ENCODE assay signal across 28 cellular contexts in the genomic region with DNA sequence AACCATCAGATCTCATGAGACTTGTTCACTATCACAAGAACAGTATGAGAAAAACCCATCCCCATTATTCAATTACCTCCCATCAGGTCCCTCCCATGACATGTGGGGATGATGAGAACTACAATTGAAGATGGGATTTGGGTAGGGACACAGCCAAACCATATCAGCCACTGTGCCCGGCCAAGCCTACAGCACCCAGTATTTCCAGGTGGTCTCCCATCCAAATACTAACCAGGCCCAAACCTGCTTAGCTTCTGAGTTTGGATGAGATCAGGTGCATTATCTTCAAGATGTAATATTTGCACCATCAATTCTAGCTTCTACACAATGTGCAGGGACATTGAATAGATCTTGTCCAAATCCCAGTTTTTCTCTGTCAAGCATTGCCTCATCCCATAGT.
"Had no signal": no experiment of that assay in that cellular context is flagged by ENCODE, and none has a peak within 500 bp of the region (broad histone marks: within the 10 kb centered on the region; RNA-seq: fewer than 3 reads in every experiment).

No MANE protein-coding gene starts in this region.

- H3K27me3 Mint-ChIP-seq: stimulated activated memory B cell treated with anti-CD40 and anti-IgM and Interleukin-4, amounts not matched to agents 10 μg/mL and 1 μg/mL and 100 μg/mL, for 72 hours; type B pancreatic cell had no signal

- H3K36me3 Mint-ChIP-seq: stimulated activated effector memory CD8-positive, alpha-beta T cell treated with anti-CD3 and anti-CD28 coated beads, Interleukin-12 subunit alpha, Interleukin-12 subunit beta, amount 100 ng/mL, for 72 hours; stimulated activated memory B cell treated with anti-CD40 and anti-IgM and Interleukin-4, amounts not matched to agents 10 μg/mL and 1 μg/mL and 100 μg/mL, for 72 hours; stimulated activated naive B cell treated with anti-CD40 and anti-IgM and Interleukin-4, amounts not matched to agents 10 μg/mL and 1 μg/mL and 100 μg/mL, for 72 hours had no signal

- H3K27ac Mint-ChIP-seq: stimulated activated effector memory CD8-positive, alpha-beta T cell treated with anti-CD3 and anti-CD28 coated beads, Interleukin-12 subunit alpha, Interleukin-12 subunit beta, amount 100 ng/mL, for 72 hours; stimulated activated memory B cell treated with anti-CD40 and anti-IgM and Interleukin-4, amounts not matched to agents 10 μg/mL and 1 μg/mL and 100 μg/mL, for 72 hours; stimulated activated naive B cell treated with anti-CD40 and anti-IgM and Interleukin-4, amounts not matched to agents 10 μg/mL and 1 μg/mL and 100 μg/mL, for 72 hours; stimulated activated naive CD8-positive, alpha-beta T cell treated with anti-CD3 and anti-CD28 coated beads, Interleukin-15, Interleukin-2, amounts not matched to agents 100 ng/mL and 50 ng/mL, for 24 hours; type B pancreatic cell had no signal

- H3K4me3 ChIP-seq: stomach, suprapubic skin, testis, thoracic aorta, thyroid gland, tibial artery, tibial nerve, transverse colon, upper lobe of left lung, upper lobe of right lung, uterus, vagina had no signal

- ATAC-seq: stimulated activated memory B cell treated with anti-CD40 and anti-IgM and Interleukin-4, amounts not matched to agents 10 μg/mL and 1 μg/mL and 100 μg/mL, for 72 hours; stimulated activated naive B cell treated with anti-CD40 and anti-IgM and Interleukin-4, amounts not matched to agents 10 μg/mL and 1 μg/mL and 100 μg/mL, for 72 hours; stimulated activated naive CD8-positive, alpha-beta T cell treated with anti-CD3 and anti-CD28 coated beads, Interleukin-15, amount 100 ng/mL, for 72 hours; stimulated activated naive CD8-positive, alpha-beta T cell treated with anti-CD3 and anti-CD28 coated beads, Interleukin-15, Interleukin-2, amounts not matched to agents 100 U/mL and 50 U/mL, for 24 hours; upper lobe of right lung had no signal

- DNase-seq: stimulated activated CD4-positive, alpha-beta T cell treated with anti-CD3 and anti-CD28 coated beads, Interleukin-2, amount 100 ng/mL, for 48 hours; stimulated activated CD4-positive, alpha-beta T cell treated with anti-CD3 and anti-CD28 coated beads, Interleukin-4, amount 100 ng/mL, for 1 hour; stimulated activated CD4-positive, alpha-beta T cell treated with anti-CD3 and anti-CD28 coated beads, Interleukin-4, amount 100 ng/mL, for 24 hours; stimulated activated CD4-positive, alpha-beta T cell treated with anti-CD3 and anti-CD28 coated beads, Interleukin-4, amount 100 ng/mL, for 4 hours; stimulated activated CD8-positive, alpha-beta memory T cell treated with anti-CD3 and anti-CD28 coated beads, Interleukin-4, amount 100 ng/mL, for 48 hours; stimulated activated naive B cell treated with anti-CD40 and anti-IgM and Interleukin-4, amounts not matched to agents 10 μg/mL and 1 μg/mL and 100 μg/mL, for 72 hours; stimulated activated naive CD4-positive, alpha-beta T cell; stimulated activated naive CD4-positive, alpha-beta T cell treated with Interleukin-2 at 50 U/mL for 16 hours; stimulated activated naive CD8-positive, alpha-beta T cell treated with anti-CD3 and anti-CD28 coated beads, Interleukin-15, amount 100 ng/mL, for 72 hours; stimulated activated naive CD8-positive, alpha-beta T cell treated with anti-CD3 and anti-CD28 coated beads, Interleukin-15, Interleukin-2, amounts not matched to agents 100 U/mL and 50 U/mL, for 24 hours; stomach; substantia nigra; testis; thyroid gland; tibial artery; trophoblast cell; upper lobe of left lung; upper lobe of right lung; uterus had no signal

- H3K36me3 ChIP-seq: stomach, suprapubic skin, thoracic aorta, thyroid gland, tibial artery, tibial nerve, transverse colon, upper lobe of left lung, upper lobe of right lung, uterus, vagina had no signal

- H3K27me3 ChIP-seq: stomach, testis, thyroid gland, tibial artery, tibial nerve, transverse colon, upper lobe of left lung, upper lobe of right lung, uterus, vagina had no signal

- H3K4me1 ChIP-seq: stomach, suprapubic skin, testis, thyroid gland, tibial nerve, transverse colon, upper lobe of left lung, upper lobe of right lung, uterus, vagina had no signal

- H3K9me3 ChIP-seq: stomach, suprapubic skin, testis, thoracic aorta, thyroid gland, tibial artery, tibial nerve, transverse colon, upper lobe of left lung, upper lobe of right lung, uterus, vagina had no signal

- H3K9me3 Mint-ChIP-seq: stimulated activated effector memory CD8-positive, alpha-beta T cell treated with anti-CD3 and anti-CD28 coated beads, Interleukin-12 subunit alpha, Interleukin-12 subunit beta, amount 100 ng/mL, for 72 hours; stimulated activated memory B cell treated with anti-CD40 and anti-IgM and Interleukin-4, amounts not matched to agents 10 μg/mL and 1 μg/mL and 100 μg/mL, for 72 hours; stimulated activated naive CD8-positive, alpha-beta T cell treated with anti-CD3 and anti-CD28 coated beads, Interleukin-15, amount 100 ng/mL, for 72 hours; stimulated activated naive CD8-positive, alpha-beta T cell treated with anti-CD3 and anti-CD28 coated beads, Interleukin-15, Interleukin-2, amounts not matched to agents 100 ng/mL and 50 ng/mL, for 24 hours had no signal

- H3K4me1 Mint-ChIP-seq: stimulated activated effector memory CD8-positive, alpha-beta T cell treated with anti-CD3 and anti-CD28 coated beads, Interleukin-12 subunit alpha, Interleukin-12 subunit beta, amount 100 ng/mL, for 72 hours; stimulated activated memory B cell treated with anti-CD40 and anti-IgM and Interleukin-4, amounts not matched to agents 10 μg/mL and 1 μg/mL and 100 μg/mL, for 72 hours; stimulated activated naive B cell treated with anti-CD40 and anti-IgM and Interleukin-4, amounts not matched to agents 10 μg/mL and 1 μg/mL and 100 μg/mL, for 72 hours; stimulated activated naive CD8-positive, alpha-beta T cell treated with anti-CD3 and anti-CD28 coated beads, Interleukin-15, amount 100 ng/mL, for 72 hours had no signal

- H3K4me3 Mint-ChIP-seq: stimulated activated effector memory CD8-positive, alpha-beta T cell treated with anti-CD3 and anti-CD28 coated beads, Interleukin-12 subunit alpha, Interleukin-12 subunit beta, amount 100 ng/mL, for 72 hours; stimulated activated memory B cell treated with anti-CD40 and anti-IgM and Interleukin-4, amounts not matched to agents 10 μg/mL and 1 μg/mL and 100 μg/mL, for 72 hours; stimulated activated naive B cell treated with anti-CD40 and anti-IgM and Interleukin-4, amounts not matched to agents 10 μg/mL and 1 μg/mL and 100 μg/mL, for 72 hours; stimulated activated naive CD8-positive, alpha-beta T cell treated with anti-CD3 and anti-CD28 coated beads, Interleukin-15, amount 100 ng/mL, for 72 hours; stimulated activated naive CD8-positive, alpha-beta T cell treated with anti-CD3 and anti-CD28 coated beads, Interleukin-15, Interleukin-2, amounts not matched to agents 100 ng/mL and 50 ng/mL, for 24 hours; type B pancreatic cell had no signal

- H3K27ac ChIP-seq: stomach, suprapubic skin, testis, thoracic aorta, thyroid gland, tibial artery, tibial nerve, transverse colon, upper lobe of left lung, upper lobe of right lung, uterus, vagina had no signal
